8 cellular contexts compared by ENCODE assay signal in genomic region chr4:101232074-101232776, GRCh38.
DNase-seq lines count a peak whose midpoint lies in the region; ATAC-seq and TF ChIP-seq lines count a peak whose summit lies in the region.

No MANE protein-coding gene starts in this region.

- H3K27ac Mint-ChIP-seq in osteocyte (ENCODE audit: unreplicated experiment) (peak overlapping the region; percentile 72), Calu3 (ENCODE audit: unreplicated experiment) (no peak overlapping the region)

- CTCF ChIA-PET in Calu3 (lab: Charles Lee): no interaction called here

- intact Hi-C loops in Calu3 (cut with micrococcal nuclease; ENCODE audit: unreplicated experiment): no loop called here

- H3K4me1 Mint-ChIP-seq in osteocyte (ENCODE audit: unreplicated experiment) (peaks cover 51% of the 10 kb centered on the region), Calu3 (ENCODE audit: low read depth, unreplicated experiment) (peaks cover 18% of the 10 kb centered on the region)

- no peak for TF ChIP-seq CTCF in osteocyte (IDR thresholded peaks at IDR 0.05)
- no peak for TF ChIP-seq CTCF in Calu3 (IDR thresholded peaks at IDR 0.05; ENCODE audit: unreplicated experiment)

- H3K36me3 Mint-ChIP-seq in osteocyte (ENCODE audit: unreplicated experiment) (no peaks in the 10 kb centered on the region), Calu3 (ENCODE audit: insufficient read depth, unreplicated experiment) (no peaks in the 10 kb centered on the region)

- no TSS peak for BruUV-seq in Calu3 (replicated peaks; lab: Mats Ljungman, UMichigan)

- H3K4me3 Mint-ChIP-seq in osteocyte (ENCODE audit: unreplicated experiment): peak overlapping the region; percentile 7
- H3K4me3 Mint-ChIP-seq in Calu3 (ENCODE audit: low read depth, unreplicated experiment): no peak overlapping the region

- DNase-seq in amniotic stem cell (lab: John Stamatoyannopoulos, UW): peak; percentile 42
- DNase-seq in osteocyte (ENCODE audit: extremely low spot score, unreplicated experiment): peak; percentile 84
- DNase-seq in Calu3: no peak

- H3K9me3 Mint-ChIP-seq in osteocyte (ENCODE audit: unreplicated experiment): peaks cover 4% of the 10 kb centered on the region
- no peaks in the 10 kb centered on the region for H3K9me3 Mint-ChIP-seq in Calu3 (ENCODE audit: low read depth, unreplicated experiment)

- ATAC-seq in GM18520 (IDR thresholded peaks at IDR 0.05; ENCODE audit: unreplicated experiment) (peak; percentile 50), HG03175 (IDR thresholded peaks at IDR 0.05; ENCODE audit: unreplicated experiment) (peak; percentile 69), HG02588 (IDR thresholded peaks at IDR 0.05; ENCODE audit: unreplicated experiment) (no peak), HG03520 (IDR thresholded peaks at IDR 0.05; ENCODE audit: unreplicated experiment) (no peak), HG03139 (IDR thresholded peaks at IDR 0.05; ENCODE audit: unreplicated experiment) (no peak)

- H3K27me3 Mint-ChIP-seq in osteocyte (ENCODE audit: unreplicated experiment) (no peaks in the 10 kb centered on the region), Calu3 (ENCODE audit: unreplicated experiment) (no peaks in the 10 kb centered on the region)

Comparison
In these comparisons a context has a peak if more than half of its experiments do, and no peak if none do; other contexts are left out.
1. ATAC-seq: peak in GM18520 (single experiment) and HG03175 (single experiment); none in HG02588 (single experiment), HG03520 (single experiment) and HG03139 (single experiment).